Comparison of ENCODE assay signal across 8 cellular contexts in the genomic region with DNA sequence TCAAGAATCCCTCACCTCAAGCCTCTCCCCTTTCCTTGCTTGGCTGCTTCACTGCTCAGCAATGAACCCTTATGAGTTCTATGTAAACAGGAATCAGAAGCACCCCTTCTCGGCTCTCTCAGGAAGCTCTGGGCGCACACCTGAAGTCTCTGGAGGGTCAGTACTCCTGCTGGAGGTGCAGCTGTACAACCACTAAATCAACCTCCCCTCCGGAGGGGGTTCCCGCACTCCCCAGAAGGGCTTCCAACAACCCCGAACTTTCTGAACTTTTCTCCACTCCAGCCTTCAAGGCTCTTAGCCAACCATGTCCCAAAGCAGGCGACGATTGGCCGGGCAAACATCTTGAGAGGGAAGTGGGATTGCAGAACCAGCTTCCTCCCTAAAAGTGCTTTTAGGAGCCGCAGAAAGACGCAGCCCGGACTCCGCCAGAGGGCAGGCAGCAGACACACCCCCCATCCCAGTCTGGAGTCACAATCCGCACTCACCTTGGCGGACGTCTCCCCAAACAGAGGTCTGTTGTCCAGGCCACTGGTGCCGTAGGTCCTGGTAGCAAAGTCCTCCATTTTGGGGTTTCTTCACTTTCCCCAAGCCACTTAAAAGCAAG.
A peak's percentile ranks its signal among the peaks of the same experiment; 100 is the strongest.
DNase-seq lines count a peak whose midpoint lies in the region; ATAC-seq, FAIRE-seq and TF ChIP-seq lines count a peak whose summit lies in the region.

No MANE protein-coding gene starts in this region.

- H3K9ac ChIP-seq in rectal smooth muscle tissue (ENCODE audit: low read length): peak overlapping the region; percentile 74

- no peaks in the 10 kb centered on the region for H3K27me3 ChIP-seq in rectal smooth muscle tissue (ENCODE audit: control insufficient read depth, insufficient read depth, low read length)

- 0 out of 3 replicates have a peak, but pooled peaks have one; percentile 22 for TF ChIP-seq CTCF in GM12872 (IDR thresholded peaks at IDR 0.05; ENCODE audit: insufficient read depth, low read depth, low read length)

- no peak for FAIRE-seq in RCC 7860 (lab: Jason Lieb, UNC)

- DNase-seq in RCC 7860 (ENCODE audit: low spot score): peak; percentile 36
- DNase-seq in astrocyte of the hippocampus (ENCODE audit: low read depth, low spot score): peak; percentile 60
- DNase-seq in hypothalamus (lab: John Stamatoyannopoulos, UW): peak in 37 of 51 donors; percentile 13 to 73 (median 36)
- no peak for DNase-seq in NCI-H128 (lab: John Stamatoyannopoulos, UW; ENCODE audit: unreplicated experiment)
- DNase-seq in NCI-H2029 (lab: John Stamatoyannopoulos, UW): no peak

- H3K4me3 ChIP-seq in rectal smooth muscle tissue (ENCODE audit: low read length): peak overlapping the region; percentile 94

- no peaks in the 10 kb centered on the region for H3K4me1 ChIP-seq in rectal smooth muscle tissue (ENCODE audit: control insufficient read depth, insufficient read depth, low read length)

- no peaks in the 10 kb centered on the region for H3K36me3 ChIP-seq in rectal smooth muscle tissue (ENCODE audit: control insufficient read depth, insufficient read depth, low read length)

- peak overlapping the region; percentile 77 for H3K27ac ChIP-seq in rectal smooth muscle tissue (ENCODE audit: low read depth, low read length)

- peak; percentile 8 for ATAC-seq in HG02763 (IDR thresholded peaks at IDR 0.05; ENCODE audit: unreplicated experiment)

Comparison
In these comparisons a context has a peak if more than half of its experiments do, and no peak if none do; other contexts are left out.
1. DNase-seq: peak in RCC 7860 (single experiment), astrocyte of the hippocampus (single experiment) and hypothalamus (37 of 51); none in NCI-H128 (single experiment) and NCI-H2029 (single experiment).